In genomic region chr13:109778102-109778542, GRCh38 we compare ENCODE assay signal across 9 cellular contexts. TPM values are rescaled to one million over a fixed set of nuclear protein-coding genes. Genes with fewer than 3 reads are reported as not detected.
DNase-seq lines count a peak whose midpoint lies in the region; ATAC-seq and TF ChIP-seq lines count a peak whose summit lies in the region.
"Had no signal": no experiment of that assay in that cellular context is flagged by ENCODE, and none has a peak within 500 bp of the region (broad histone marks: within the 10 kb centered on the region; RNA-seq: fewer than 3 reads in every experiment).

No MANE protein-coding gene starts in this region.

- peaks cover 2% of the 10 kb centered on the region for H3K36me3 Mint-ChIP-seq in activated CD4-positive, alpha-beta T cell treated with anti-CD3 and anti-CD28 coated beads for 36 hours (ENCODE audit: low read depth)
- peaks cover 0 to 12% of the 10 kb centered on the region in 2 donors for H3K36me3 Mint-ChIP-seq in stimulated activated naive B cell treated with anti-CD40 and anti-IgM and Interleukin-4, amounts not matched to agents 10 μg/mL and 1 μg/mL and 100 μg/mL, for 72 hours

- H3K27me3 ChIP-seq in RWPE2 (ENCODE audit: insufficient read depth, poor library complexity, severe bottlenecking) = no peaks in the 10 kb centered on the region

- DNase-seq in activated CD4-positive, alpha-beta T cell treated with anti-CD3 and anti-CD28 coated beads for 36 hours = peak; percentile 20
- no peak for DNase-seq in activated CD4-positive, alpha-beta T cell treated with anti-CD3 and anti-CD28 coated beads, Interleukin-2, amount 50 U/mL, for 4 hours
- no peak for DNase-seq in RWPE2 (ENCODE audit: low spot score)
- DNase-seq in epithelial cell of prostate (ENCODE audit: low read depth, low spot score) = peak; percentile 49
- no peak for DNase-seq in stimulated activated naive B cell treated with anti-CD40 and anti-IgM and Interleukin-4, amounts not matched to agents 10 μg/mL and 1 μg/mL and 100 μg/mL, for 72 hours
- DNase-seq in GM10248 (ENCODE audit: extremely low spot score) = no peak
- no peak for DNase-seq in cortex of kidney (lab: John Stamatoyannopoulos, UW)

- peaks cover 92% of the 10 kb centered on the region for H3K36me3 ChIP-seq in RWPE2 (ENCODE audit: low read depth)

- peaks cover 45% of the 10 kb centered on the region for H3K4me1 ChIP-seq in RWPE2 (ENCODE audit: insufficient read depth, poor library complexity, severe bottlenecking)

- H3K9me3 ChIP-seq in RWPE2 (ENCODE audit: severe bottlenecking) = no peaks in the 10 kb centered on the region

- H3K4me3 Mint-ChIP-seq in activated CD4-positive, alpha-beta T cell treated with anti-CD3 and anti-CD28 coated beads for 36 hours = peak overlapping the region; percentile 30
- peak overlapping the region in 1 of 2 donors; percentile 25 for H3K4me3 Mint-ChIP-seq in stimulated activated naive B cell treated with anti-CD40 and anti-IgM and Interleukin-4, amounts not matched to agents 10 μg/mL and 1 μg/mL and 100 μg/mL, for 72 hours

- H3K4me3 ChIP-seq in RWPE2 (ENCODE audit: severe bottlenecking) = no peak overlapping the region

- CTCF ChIA-PET in activated CD4-positive, alpha-beta T cell treated with anti-CD3 and anti-CD28 coated beads for 36 hours (lab: Charles Lee) = no interaction called here
- CTCF ChIA-PET in GM10248 (lab: Yijun Ruan, JAX) = no interaction called here

- peak; percentile 62 for ATAC-seq in activated CD4-positive, alpha-beta T cell treated with anti-CD3 and anti-CD28 coated beads for 36 hours
- ATAC-seq in RWPE2 (ENCODE audit: low read depth) (peak; percentile 13), GM19395 (IDR thresholded peaks at IDR 0.05; ENCODE audit: unreplicated experiment) (no peak)
- ATAC-seq in stimulated activated naive B cell treated with anti-CD40 and anti-IgM and Interleukin-4, amounts not matched to agents 10 μg/mL and 1 μg/mL and 100 μg/mL, for 72 hours (replicated peaks) = peak; percentile 44 to 59

- no peaks in the 10 kb centered on the region for H3K27me3 Mint-ChIP-seq in activated CD4-positive, alpha-beta T cell treated with anti-CD3 and anti-CD28 coated beads for 36 hours
- H3K27me3 Mint-ChIP-seq in stimulated activated naive B cell treated with anti-CD40 and anti-IgM and Interleukin-4, amounts not matched to agents 10 μg/mL and 1 μg/mL and 100 μg/mL, for 72 hours = no peaks in the 10 kb centered on the region

- H3K27ac ChIP-seq in RWPE2 (ENCODE audit: poor library complexity, severe bottlenecking) = peak overlapping the region; percentile 87
- peak overlapping the region; percentile 6 for H3K27ac ChIP-seq in epithelial cell of prostate
- H3K27ac ChIP-seq: parathyroid adenoma had no signal

- H3K9me3 Mint-ChIP-seq in activated CD4-positive, alpha-beta T cell treated with anti-CD3 and anti-CD28 coated beads for 36 hours (ENCODE audit: low read depth) = no peaks in the 10 kb centered on the region
- H3K9me3 Mint-ChIP-seq in stimulated activated naive B cell treated with anti-CD40 and anti-IgM and Interleukin-4, amounts not matched to agents 10 μg/mL and 1 μg/mL and 100 μg/mL, for 72 hours = peaks cover 0 to 1% of the 10 kb centered on the region in 2 donors

- peaks cover 61% of the 10 kb centered on the region for H3K4me1 Mint-ChIP-seq in activated CD4-positive, alpha-beta T cell treated with anti-CD3 and anti-CD28 coated beads for 36 hours
- H3K4me1 Mint-ChIP-seq in stimulated activated naive B cell treated with anti-CD40 and anti-IgM and Interleukin-4, amounts not matched to agents 10 μg/mL and 1 μg/mL and 100 μg/mL, for 72 hours = peaks cover 33 to 47% of the 10 kb centered on the region in 2 donors

- peak overlapping the region; percentile 63 for H3K27ac Mint-ChIP-seq in activated CD4-positive, alpha-beta T cell treated with anti-CD3 and anti-CD28 coated beads for 36 hours
- no peak overlapping the region for H3K27ac Mint-ChIP-seq in stimulated activated naive B cell treated with anti-CD40 and anti-IgM and Interleukin-4, amounts not matched to agents 10 μg/mL and 1 μg/mL and 100 μg/mL, for 72 hours

- POLR2A ChIA-PET in activated CD4-positive, alpha-beta T cell treated with anti-CD3 and anti-CD28 coated beads for 36 hours (lab: Charles Lee) = no interaction called here
- POLR2A ChIA-PET in GM10248 (lab: Yijun Ruan, JAX) = no interaction called here

- intact Hi-C loops in activated CD4-positive, alpha-beta T cell treated with anti-CD3 and anti-CD28 coated beads for 36 hours (cut with DNase I, micrococcal nuclease) = no loop called here

- TF ChIP-seq CTCF in RWPE2 (IDR thresholded peaks at IDR 0.05; ENCODE audit: poor library complexity, severe bottlenecking) = no peak
- TF ChIP-seq CTCF in GM10248 (IDR thresholded peaks at IDR 0.05; ENCODE audit: control extremely low read depth, extremely low read depth, low read depth, missing control alignments) = no peak

RNA-seq across cellular contexts. Expression of gene IRS2, which starts 8.3 kb away (rescaled TPM):
- total RNA-seq in activated CD4-positive, alpha-beta T cell treated with anti-CD3 and anti-CD28 coated beads for 36 hours = 1 to 10 TPM; 1.4 to 1.5 TPM

Comparison
In these comparisons a context has a peak if more than half of its experiments do, and no peak if none do; other contexts are left out.
1. DNase-seq: peak in activated CD4-positive, alpha-beta T cell treated with anti-CD3 and anti-CD28 coated beads for 36 hours (single experiment) and epithelial cell of prostate (single experiment); none in activated CD4-positive, alpha-beta T cell treated with anti-CD3 and anti-CD28 coated beads, Interleukin-2, amount 50 U/mL, for 4 hours (0 of 2), RWPE2 (single experiment), stimulated activated naive B cell treated with anti-CD40 and anti-IgM and Interleukin-4, amounts not matched to agents 10 μg/mL and 1 μg/mL and 100 μg/mL, for 72 hours (single experiment), GM10248 (single experiment) and cortex of kidney (single experiment).